In genomic region chr9:78858266-78858665, GRCh38 we compare ENCODE assay signal across 2 cellular contexts.
TF ChIP-seq lines count a peak whose summit lies in the region.

No MANE protein-coding gene starts in this region.

TF ChIP-seq in IMR-90, 13 proteins besides CTCF, POLR2A, EP300 and RAD21:
- TF ChIP-seq BHLHE40 (IDR thresholded peaks at IDR 0.05; ENCODE audit: low read depth, low read length) (no peak), RFX5 (IDR thresholded peaks at IDR 0.05; ENCODE audit: low read depth, low read length) (no peak), MAZ (IDR thresholded peaks at IDR 0.05; ENCODE audit: borderline replicate concordance, low read depth, low read length) (no peak), SMC3 (IDR thresholded peaks at IDR 0.05; ENCODE audit: low read depth, low read length) (no peak), MAFK (IDR thresholded peaks at IDR 0.05; ENCODE audit: low read depth, low read length) (no peak)

TF ChIP-seq in neural cell, 6 proteins besides CTCF, POLR2A, EP300 and RAD21:
- TF ChIP-seq SMC3 (conservative IDR thresholded peaks at IDR 0.05; ENCODE audit: poor library complexity) = no peak
- no peak for TF ChIP-seq POLR2AphosphoS5 (IDR thresholded peaks at IDR 0.05)
- no peak for TF ChIP-seq TAF1 (IDR thresholded peaks at IDR 0.05; ENCODE audit: low read depth)
- no peak for TF ChIP-seq REST (IDR thresholded peaks at IDR 0.05; ENCODE audit: borderline replicate concordance)
- TF ChIP-seq MXI1 (conservative IDR thresholded peaks at IDR 0.05; ENCODE audit: poor library complexity, severe bottlenecking) = no peak
- no peak for TF ChIP-seq EZH2 (IDR thresholded peaks at IDR 0.05; ENCODE audit: borderline replicate concordance, insufficient read depth, low read length, poor library complexity, severe bottlenecking)
TF ChIP-seq in neural cell: peak in this region for 0.
